ENCODE assay signal across 29 cellular contexts in genomic region chr14:25444381-25444780, GRCh38.
A peak's percentile ranks its signal among the peaks of the same experiment; 100 is the strongest.
DNase-seq lines count a peak whose midpoint lies in the region; ATAC-seq, FAIRE-seq and TF ChIP-seq lines count a peak whose summit lies in the region.
"Had no signal": no experiment of that assay in that cellular context is flagged by ENCODE, and none has a peak within 500 bp of the region (broad histone marks: within the 10 kb centered on the region; RNA-seq: fewer than 3 reads in every experiment).

No MANE protein-coding gene starts in this region.

- no peak for TF ChIP-seq RAD21 in HepG2 (CRISPR knock-in tag; IDR thresholded peaks at IDR 0.05)

- in situ Hi-C loops in HepG2 (cut with HindIII; ENCODE audit: extremely low pct_ligation_motif_present, low pct_unique_long_range_greater_than_20kb) = no loop called here

- H3K27me3 ChIP-seq in HepG2 (ENCODE audit: control insufficient read depth in 1 of 2, insufficient read depth in 2 of 2, low read length in 2 of 2) (no peaks in the 10 kb centered on the region), right lobe of liver (no peaks in the 10 kb centered on the region)
- H3K27me3 ChIP-seq: BE2C; BLaER1; BLaER1 treated with 17β-estradiol and CSF1 and Interleukin-3, amounts not matched to agents 10 nM and 100 nM had no signal

- H3K4me1 ChIP-seq in HepG2 (ENCODE audit: insufficient read depth, low read length) (no peaks in the 10 kb centered on the region), right lobe of liver (no peaks in the 10 kb centered on the region)
- H3K4me1 ChIP-seq: A549; BE2C; BLaER1; BLaER1 treated with 17β-estradiol and CSF1 and Interleukin-3, amounts not matched to agents 10 nM and 100 nM; Caco-2 had no signal

- no peak overlapping the region for H3K4me2 ChIP-seq in HepG2 (ENCODE audit: low read depth, low read length)
- H3K4me2 ChIP-seq: A549; BLaER1; BLaER1 treated with 17β-estradiol and CSF1 and Interleukin-3, amounts not matched to agents 10 nM and 100 nM had no signal

- TF ChIP-seq CTCF in HepG2 (CRISPR knock-in tag; IDR thresholded peaks at IDR 0.05) (no peak), right lobe of liver (IDR thresholded peaks at IDR 0.05) (no peak)

- H3K9ac ChIP-seq in HepG2 (ENCODE audit: insufficient read depth, low read depth, low read length) = no peak overlapping the region
- H3K9ac ChIP-seq: BLaER1; BLaER1 treated with 17β-estradiol and CSF1 and Interleukin-3, amounts not matched to agents 10 nM and 100 nM had no signal

- POLR2A ChIA-PET in HepG2 (lab: Yijun Ruan, JAX) = no interaction called here

- WGBS in HepG2 (ENCODE audit: low lambda C conversion rate) = 7% methylated on average over 2 of the region's 2 CpGs
- 78% methylated on average over 2 of the region's 2 CpGs for WGBS in right lobe of liver (ENCODE audit: insufficient coverage, low coverage, low lambda C conversion rate, missing lambda C conversion rate)

- H3K4me3 ChIP-seq in HepG2 (replicated peaks in 1 of 3; ENCODE audit: insufficient read depth in 1 of 3, low read depth in 2 of 3, low read length in 3 of 3) = no peak overlapping the region
- H3K4me3 ChIP-seq in right lobe of liver = no peak overlapping the region
- H3K4me3 ChIP-seq: A549; BLaER1; BLaER1 treated with 17β-estradiol and CSF1 and Interleukin-3, amounts not matched to agents 10 nM and 100 nM had no signal

- TF ChIP-seq EP300 in HepG2 (IDR thresholded peaks at IDR 0.05; ENCODE audit: low read depth in 2 of 2, low read length in 2 of 2) (no peak), HepG2 (CRISPR knock-in tag; IDR thresholded peaks at IDR 0.05; ENCODE audit: borderline replicate concordance) (no peak)

- ATAC-seq in HepG2 = no peak
- ATAC-seq in right lobe of liver = no peak
- ATAC-seq: A549; CD8-positive, alpha-beta T cell had no signal

- CTCF ChIA-PET in HepG2 (lab: Yijun Ruan, JAX; ENCODE audit: low intra/inter-chr PET ratio, low total read pairs) = no interaction called here

- H3K27ac ChIP-seq in HepG2 (ENCODE audit: extremely low read length, insufficient read depth, low read length) (no peak overlapping the region), right lobe of liver (no peak overlapping the region)
- H3K27ac ChIP-seq: 22Rv1; A549; BLaER1; BLaER1 treated with 17β-estradiol and CSF1 and Interleukin-3, amounts not matched to agents 10 nM and 100 nM; C4-2B had no signal

- H2AFZ ChIP-seq in HepG2 (ENCODE audit: low read length) = no peak overlapping the region

- DNase-seq in HepG2 (ENCODE audit: low spot score) (no peak), right lobe of liver (no peak)
- DNase-seq: 8988T; ACHN; AML-193; BE2C; C1 segment of cervical spinal cord; Caco-2; Calu3; CD4-positive, alpha-beta memory T cell; CD4-positive, alpha-beta T cell; CD4-positive, CD25-positive, alpha-beta regulatory T cell; CD8-positive, alpha-beta memory T cell; CD8-positive, alpha-beta T cell; COR-L47; DMS 273 treated with DMSO at 0.1 percent for 48 hours; DMS153; DMS53; DMS79; DMS79 treated with DMSO at 0.1 percent for 48 hours; DND-41; EL had no signal

- no peak for FAIRE-seq in HepG2 (lab: Jason Lieb, UNC)
- FAIRE-seq: A204.1, A549, D721Med had no signal

- TF ChIP-seq POLR2A in HepG2 (IDR thresholded peaks at IDR 0.05; ENCODE audit: insufficient read depth in 1 of 2, low read depth in 2 of 2, low read length in 2 of 2) (no peak), right lobe of liver (IDR thresholded peaks at IDR 0.05) (no peak)

- H3K9me3 ChIP-seq in HepG2 (ENCODE audit: low read length) = peaks cover 91% of the 10 kb centered on the region
- H3K9me3 ChIP-seq in right lobe of liver = no peaks in the 10 kb centered on the region
- H3K9me3 ChIP-seq: A549, BE2C, BLaER1 had no signal

- H3K79me2 ChIP-seq in HepG2 (ENCODE audit: insufficient read depth, low read length) = no peaks in the 10 kb centered on the region

- BruUV-seq in HepG2 (replicated peaks; lab: Mats Ljungman, UMichigan) = no TSS peak

- intact Hi-C loops in HepG2 (cut with micrococcal nuclease; ENCODE audit: unreplicated experiment) (no loop called here), right lobe of liver (cut with DNase I) (no loop called here)

- no peaks in the 10 kb centered on the region for H3K36me3 ChIP-seq in HepG2 (replicated peaks in 1 of 2; ENCODE audit: control insufficient read depth in 1 of 2, insufficient read depth in 2 of 2, low read length in 2 of 2)
- H3K36me3 ChIP-seq in right lobe of liver = no peaks in the 10 kb centered on the region
- H3K36me3 ChIP-seq: BE2C; BLaER1; BLaER1 treated with 17β-estradiol and CSF1 and Interleukin-3, amounts not matched to agents 10 nM and 100 nM had no signal

- no peaks in the 10 kb centered on the region for H4K20me1 ChIP-seq in HepG2 (ENCODE audit: insufficient read depth, low read length)
- H4K20me1 ChIP-seq: BLaER1; BLaER1 treated with 17β-estradiol and CSF1 and Interleukin-3, amounts not matched to agents 10 nM and 100 nM had no signal

TF ChIP-seq in HepG2, 621 proteins besides CTCF, POLR2A, EP300 and RAD21:
- TF ChIP-seq NR1H2 (CRISPR knock-in tag; IDR thresholded peaks at IDR 0.05; ENCODE audit: borderline replicate concordance, low read depth) = no peak
- TF ChIP-seq ZNF570 (CRISPR knock-in tag; IDR thresholded peaks at IDR 0.05; ENCODE audit: borderline replicate concordance) = no peak
- TF ChIP-seq ZBTB3 (CRISPR knock-in tag; IDR thresholded peaks at IDR 0.05; ENCODE audit: borderline replicate concordance, low read depth) = no peak
- TF ChIP-seq RBAK (CRISPR knock-in tag; IDR thresholded peaks at IDR 0.05) = no peak
- TF ChIP-seq PTBP1 (IDR thresholded peaks at IDR 0.05; ENCODE audit: low read depth, low read length, poor library complexity, severe bottlenecking) = no peak
- no peak for TF ChIP-seq ZNF101 (CRISPR knock-in tag; IDR thresholded peaks at IDR 0.05; ENCODE audit: borderline replicate concordance, low read depth)
- no peak for TF ChIP-seq TOPORS (CRISPR knock-in tag; IDR thresholded peaks at IDR 0.05)
- no peak for TF ChIP-seq GMEB2 (CRISPR knock-in tag; IDR thresholded peaks at IDR 0.05; ENCODE audit: low read depth)
- no peak for TF ChIP-seq ZBED4 (CRISPR knock-in tag; IDR thresholded peaks at IDR 0.05; ENCODE audit: borderline replicate concordance)
- TF ChIP-seq TBX3 (IDR thresholded peaks at IDR 0.05; ENCODE audit: borderline replicate concordance) = no peak
- TF ChIP-seq DBP (CRISPR knock-in tag; IDR thresholded peaks at IDR 0.05; ENCODE audit: not compliant biosample characterization) = no peak
- no peak for TF ChIP-seq SMAD1 (CRISPR knock-in tag; IDR thresholded peaks at IDR 0.05; ENCODE audit: borderline replicate concordance, low read depth)
- TF ChIP-seq RBM39 (IDR thresholded peaks at IDR 0.05; ENCODE audit: low read depth, low read length, poor library complexity, severe bottlenecking) = no peak
- peak; percentile 59; the same call in 1 of the 2 replicates for TF ChIP-seq CREB1 (IDR thresholded peaks at IDR 0.05)
- TF ChIP-seq CREB1 (CRISPR knock-in tag; IDR thresholded peaks at IDR 0.05) = no peak
- TF ChIP-seq ATF7 (IDR thresholded peaks at IDR 0.05) = peak; percentile 77
- TF ChIP-seq ATF7 (CRISPR knock-in tag; IDR thresholded peaks at IDR 0.05) = no peak
- TF ChIP-seq KDM4B (CRISPR knock-in tag; IDR thresholded peaks at IDR 0.05) = no peak
- no peak for TF ChIP-seq RFX3 (CRISPR knock-in tag; IDR thresholded peaks at IDR 0.05)
TF ChIP-seq in HepG2: peak in this region for 2.
